ENCODE assay signal across 25 cellular contexts in genomic region chr19:57308514-57308913, GRCh38.
"Had no signal": no experiment of that assay in that cellular context is flagged by ENCODE, and none has a peak within 500 bp of the region (broad histone marks: within the 10 kb centered on the region; RNA-seq: fewer than 3 reads in every experiment).

No MANE protein-coding gene starts in this region.

- DNase-seq: hypothalamus; kidney; left colon; left lung; lower lobe of right lung; mammary epithelial cell; mesenchymal stem cell; naive thymus-derived CD8-positive, alpha-beta T cell; nucleus accumbens; pancreas; posterior cingulate gyrus; retina; right cardiac atrium; sigmoid colon; small intestine; spleen; stimulated activated CD4-positive, alpha-beta T cell treated with anti-CD3 and anti-CD28 coated beads, Interleukin-4, amount 100 ng/mL, for 24 hours; stimulated activated naive CD4-positive, alpha-beta T cell; tibial artery had no signal

- ATAC-seq: left colon; left lung; lower lobe of right lung; naive thymus-derived CD8-positive, alpha-beta T cell; pancreas; right cardiac atrium; stimulated activated effector memory CD8-positive, alpha-beta T cell treated with anti-CD3 and anti-CD28 coated beads, Interleukin-12 subunit alpha, Interleukin-12 subunit beta, amount 100 ng/mL, for 72 hours had no signal

- H3K4me3 ChIP-seq: left lung, lower lobe of right lung, pancreas, prostate gland, sigmoid colon, spleen, suprapubic skin, thoracic aorta, tibial artery, vagina had no signal

- H3K36me3 ChIP-seq: pancreas, prostate gland had no signal

- H3K27ac ChIP-seq: left lung, lower lobe of right lung, pancreas, prostate gland, sigmoid colon, spleen, suprapubic skin, thoracic aorta, tibial artery, vagina had no signal

- FAIRE-seq: islet of Langerhans, kidney, pancreas, small intestine had no signal

- H3K27me3 ChIP-seq: left lung, pancreas, sigmoid colon, spleen, suprapubic skin, tibial artery, vagina had no signal

- H3K4me1 ChIP-seq: left lung, lower lobe of right lung, pancreas, prostate gland, sigmoid colon, spleen, tibial artery, vagina had no signal

- H3K9me3 ChIP-seq: left lung, pancreas, prostate gland, sigmoid colon, suprapubic skin, thoracic aorta, vagina had no signal
